ENCODE assay signal across 8 cellular contexts in genomic region chr1:109048335-109048734, GRCh38.
"Had no signal": no experiment of that assay in that cellular context is flagged by ENCODE, and none has a peak within 500 bp of the region (broad histone marks: within the 10 kb centered on the region; RNA-seq: fewer than 3 reads in every experiment).

No MANE protein-coding gene starts in this region.

- DNase-seq: H9, HCEC 1CT, HFFc6, KG1 had no signal

- FAIRE-seq: H1, H54, HTR-8/SVneo had no signal

- H3K4me3 ChIP-seq: GM23338 had no signal

- H3K4me2 ChIP-seq: GM23338 had no signal

- ATAC-seq: GM23338 had no signal

- H2AFZ ChIP-seq: GM23338 had no signal
